ENCODE assay signal across 26 cellular contexts in genomic region chr5:143707797-143708196, GRCh38.
DNase-seq lines count a peak whose midpoint lies in the region; ATAC-seq, FAIRE-seq and TF ChIP-seq lines count a peak whose summit lies in the region.
"Had no signal": no experiment of that assay in that cellular context is flagged by ENCODE, and none has a peak within 500 bp of the region (broad histone marks: within the 10 kb centered on the region; RNA-seq: fewer than 3 reads in every experiment).

No MANE protein-coding gene starts in this region.

- CTCF ChIA-PET in AG04449 (lab: Yijun Ruan, JAX), result no interaction called here

- POLR2A ChIA-PET in AG04449 (lab: Yijun Ruan, JAX), result no interaction called here

- DNase-seq in AG04449 (ENCODE audit: low read depth, low spot score), result peak; percentile 19
- peak; percentile 68 for DNase-seq in GM04504 (ENCODE audit: low read depth)
- DNase-seq in bronchial epithelial cell (ENCODE audit: low read depth), result no peak
- peak; percentile 70 for DNase-seq in fibroblast of villous mesenchyme (ENCODE audit: low read depth)
- no peak for DNase-seq in stimulated activated CD4-positive, alpha-beta T cell treated with anti-CD3 and anti-CD28 coated beads, Interleukin-4, amount 100 ng/mL, for 1 hour
- no peak for DNase-seq in hypothalamus (lab: John Stamatoyannopoulos, UW)
- DNase-seq: activated CD4-positive, alpha-beta T cell treated with anti-CD3 and anti-CD28 coated beads for 1 hour; activated CD8-positive, alpha-beta T cell treated with anti-CD3 and anti-CD28 coated beads for 36 hours; activated naive CD8-positive, alpha-beta T cell treated with anti-CD3 and anti-CD28 coated beads for 36 hours; body of pancreas; Calu3; effector CD8-positive, alpha-beta T cell; EL; erythroblast; glutamatergic neuron; lower lobe of right lung; mucosa of descending colon; NCI-H1436 treated with DMSO at 0.1 percent for 48 hours; NCI-H526; sigmoid colon; transverse colon had no signal

- no peaks in the 10 kb centered on the region for H3K27me3 ChIP-seq in bronchial epithelial cell (ENCODE audit: control insufficient read depth, insufficient read depth, low read length)
- H3K27me3 ChIP-seq: BLaER1 treated with 17β-estradiol and CSF1 and Interleukin-3, amounts not matched to agents 10 nM and 100 nM; body of pancreas; sigmoid colon; transverse colon had no signal

- H3K36me3 ChIP-seq in bronchial epithelial cell (ENCODE audit: control insufficient read depth, insufficient read depth, low read length), result no peaks in the 10 kb centered on the region
- H3K36me3 ChIP-seq: BLaER1 treated with 17β-estradiol and CSF1 and Interleukin-3, amounts not matched to agents 10 nM and 100 nM; lower lobe of right lung; sigmoid colon; transverse colon had no signal

- ATAC-seq in GM21423 (IDR thresholded peaks at IDR 0.05; ENCODE audit: unreplicated experiment), result no peak
- no peak for ATAC-seq in GM18498 (IDR thresholded peaks at IDR 0.05; ENCODE audit: unreplicated experiment)
- ATAC-seq: activated CD8-positive, alpha-beta T cell treated with anti-CD3 and anti-CD28 coated beads for 36 hours; body of pancreas; GM23338; lower lobe of right lung; mucosa of descending colon had no signal

- TF ChIP-seq CTCF in AG04449 (IDR thresholded peaks at IDR 0.05; ENCODE audit: insufficient read depth, low read length, missing control alignments) (no peak), bronchial epithelial cell (IDR thresholded peaks at IDR 0.05; ENCODE audit: insufficient read depth, low read length, severe bottlenecking) (no peak), fibroblast of villous mesenchyme (IDR thresholded peaks at IDR 0.05; ENCODE audit: insufficient read depth, low read depth, low read length) (no peak)

- H3K4me3 ChIP-seq in AG04449 (ENCODE audit: low read depth, low read length) (no peak overlapping the region), bronchial epithelial cell (ENCODE audit: low read depth, low read length) (no peak overlapping the region), fibroblast of villous mesenchyme (ENCODE audit: low read depth, low read length) (no peak overlapping the region)
- H3K4me3 ChIP-seq: BLaER1 treated with 17β-estradiol and CSF1 and Interleukin-3, amounts not matched to agents 10 nM and 100 nM; body of pancreas; GM23338; lower lobe of right lung; mucosa of descending colon; sigmoid colon; transverse colon had no signal

- FAIRE-seq in bronchial epithelial cell (lab: Jason Lieb, UNC), result peak; percentile 47
- FAIRE-seq: A204.1 had no signal

Comparison
In these comparisons a context has a peak if more than half of its experiments do, and no peak if none do; other contexts are left out.
1. DNase-seq: peak in AG04449 (single experiment), GM04504 (single experiment) and fibroblast of villous mesenchyme (single experiment); none in bronchial epithelial cell (single experiment), stimulated activated CD4-positive, alpha-beta T cell treated with anti-CD3 and anti-CD28 coated beads, Interleukin-4, amount 100 ng/mL, for 1 hour (single experiment) and hypothalamus (0 of 51).